Comparison of ENCODE assay signal across 22 cellular contexts in genomic region chrX:23704673-23705206, GRCh38.
"Had no signal": no experiment of that assay in that cellular context is flagged by ENCODE, and none has a peak within 500 bp of the region (broad histone marks: within the 10 kb centered on the region; RNA-seq: fewer than 3 reads in every experiment).

No MANE protein-coding gene starts in this region.

- H3K27ac Mint-ChIP-seq: endodermal cell; natural killer cell treated with Interleukin-12 subunit alpha and Interleukin-12 subunit beta and Interleukin-15 and Interleukin-18, amount 100 ng/mL, for 72 hours; neural progenitor cell had no signal

- H3K4me1 Mint-ChIP-seq: endodermal cell, neural progenitor cell had no signal

- H2AFZ ChIP-seq: neural progenitor cell had no signal

- H3K4me2 ChIP-seq: neural progenitor cell had no signal

- H3K4me1 ChIP-seq: colonic mucosa, heart left ventricle, neural progenitor cell, right atrium auricular region, testis, tibial nerve, upper lobe of right lung had no signal

- H3K9ac ChIP-seq: neural progenitor cell had no signal

- H3K27me3 Mint-ChIP-seq: natural killer cell treated with Interleukin-12 subunit alpha and Interleukin-12 subunit beta and Interleukin-15 and Interleukin-18, amount 100 ng/mL, for 72 hours had no signal

- H3K27ac ChIP-seq: colonic mucosa, heart left ventricle, neural progenitor cell, ovary, right atrium auricular region, testis, tibial nerve, upper lobe of right lung had no signal

- H3K4me3 Mint-ChIP-seq: endodermal cell; natural killer cell treated with Interleukin-12 subunit alpha and Interleukin-12 subunit beta and Interleukin-15 and Interleukin-18, amount 100 ng/mL, for 72 hours; neural progenitor cell had no signal

- H3K9me3 Mint-ChIP-seq: natural killer cell treated with Interleukin-12 subunit alpha and Interleukin-12 subunit beta and Interleukin-15 and Interleukin-18, amount 100 ng/mL, for 72 hours; neural progenitor cell had no signal

- H3K4me3 ChIP-seq: colonic mucosa, heart left ventricle, lung, neural progenitor cell, ovary, right atrium auricular region, testis, tibial nerve, upper lobe of right lung had no signal

- ATAC-seq: heart left ventricle; left colon; left ventricle myocardium superior; natural killer cell treated with Interleukin-12 subunit alpha and Interleukin-12 subunit beta and Interleukin-15 and Interleukin-18, amount 100 ng/mL, for 72 hours; upper lobe of right lung had no signal

- DNase-seq: colonic mucosa; dermis blood vessel endothelial cell; endodermal cell; foreskin melanocyte; heart left ventricle; hippocampal formation; left colon; left ventricle myocardium superior; mesenchymal stem cell; midbrain; nucleus accumbens; ovary; small intestine; stimulated activated CD4-positive, alpha-beta T cell treated with anti-CD3 and anti-CD28 coated beads, Interleukin-12 subunit alpha, Interleukin-12 subunit beta, amount 100 ng/mL, for 4 hours; stimulated activated naive CD4-positive, alpha-beta T cell treated with Interleukin-2 at 50 U/mL for 16 hours; testis; upper lobe of right lung had no signal

- H3K9me3 ChIP-seq: colonic mucosa, heart left ventricle, ovary, right atrium auricular region, testis, tibial nerve, upper lobe of right lung had no signal

- H3K36me3 ChIP-seq: colonic mucosa, neural progenitor cell, ovary had no signal

- H3K27me3 ChIP-seq: colonic mucosa, neural progenitor cell, ovary, right atrium auricular region, testis, tibial nerve, upper lobe of right lung had no signal

- FAIRE-seq: small intestine had no signal
